In the genomic region with DNA sequence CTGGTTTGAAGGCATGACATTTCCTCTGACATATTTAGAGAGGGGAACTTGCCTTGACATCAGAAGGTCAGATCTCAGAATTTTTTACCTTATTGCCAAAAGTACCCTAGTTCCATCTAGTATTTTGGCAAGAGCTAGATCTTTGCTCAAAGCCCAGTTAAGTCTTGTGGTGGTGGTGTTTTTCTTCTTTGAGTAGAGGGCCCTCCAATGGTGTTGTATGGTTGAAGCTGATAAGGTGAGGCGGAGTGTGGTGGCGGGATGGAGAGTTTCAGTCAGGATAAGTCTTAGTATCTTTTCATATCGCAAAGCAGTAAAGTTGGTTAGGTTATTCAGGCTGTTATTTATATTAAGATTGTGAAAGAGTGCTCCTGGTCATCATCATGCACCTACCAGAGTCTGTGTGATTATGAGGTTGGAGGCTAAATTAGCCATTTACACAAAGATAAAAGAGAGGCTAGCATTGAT, we compare ENCODE assay signal across 9 cellular contexts. TPM values are rescaled to one million over a fixed set of nuclear protein-coding genes. Genes with fewer than 3 reads are reported as not detected.
DNase-seq lines count a peak whose midpoint lies in the region; ATAC-seq and TF ChIP-seq lines count a peak whose summit lies in the region.
"Had no signal": no experiment of that assay in that cellular context is flagged by ENCODE, and none has a peak within 500 bp of the region (broad histone marks: within the 10 kb centered on the region; RNA-seq: fewer than 3 reads in every experiment).

No MANE protein-coding gene starts in this region.

- H3K27me3 ChIP-seq in body of pancreas (no peaks in the 10 kb centered on the region), muscle layer of colon (ENCODE audit: control insufficient read depth in 1 of 2, insufficient read depth in 2 of 2, low read length in 2 of 2) (no peaks in the 10 kb centered on the region)
- H3K27me3 ChIP-seq: neutrophil had no signal

- no peak for TF ChIP-seq POLR2A in body of pancreas (IDR thresholded peaks at IDR 0.05)

- no peak overlapping the region for H3K9ac ChIP-seq in muscle layer of colon (ENCODE audit: low read length)

- peak overlapping the region; percentile 99 for H3K27ac Mint-ChIP-seq in stimulated activated naive CD8-positive, alpha-beta T cell treated with anti-CD3 and anti-CD28 coated beads, Interleukin-15, Interleukin-2, amounts not matched to agents 100 ng/mL and 50 ng/mL, for 24 hours

- DNase-seq in stimulated activated naive CD8-positive, alpha-beta T cell treated with anti-CD3 and anti-CD28 coated beads, Interleukin-15, Interleukin-2, amounts not matched to agents 100 U/mL and 50 U/mL, for 24 hours = no peak
- DNase-seq in body of pancreas = no peak
- DNase-seq in C1 segment of cervical spinal cord (lab: John Stamatoyannopoulos, UW) = no peak
- DNase-seq in putamen (ENCODE audit: low spot score) = no peak

- peak overlapping the region in 3 of 4 donors; percentile 11 to 56 (median 43) for H3K27ac ChIP-seq in body of pancreas
- peak overlapping the region; percentile 60 for H3K27ac ChIP-seq in muscle layer of colon (ENCODE audit: low read depth, low read length)
- H3K27ac ChIP-seq: neutrophil had no signal

- H3K9me3 ChIP-seq in body of pancreas (no peaks in the 10 kb centered on the region), muscle layer of colon (ENCODE audit: low read length) (no peaks in the 10 kb centered on the region)
- H3K9me3 ChIP-seq: neutrophil had no signal

- no peaks in the 10 kb centered on the region for H3K36me3 Mint-ChIP-seq in stimulated activated naive CD8-positive, alpha-beta T cell treated with anti-CD3 and anti-CD28 coated beads, Interleukin-15, Interleukin-2, amounts not matched to agents 100 ng/mL and 50 ng/mL, for 24 hours (ENCODE audit: low read depth)

- H3K4me3 ChIP-seq in body of pancreas (no peak overlapping the region), muscle layer of colon (ENCODE audit: low read depth in 1 of 2, low read length in 2 of 2) (no peak overlapping the region)

- intact Hi-C loops in body of pancreas (cut with DNase I) = loop anchor here (10.0 kb wide), 1 partner anchor 80 kb away; no protein-coding TSS in a partner anchor

- H3K36me3 ChIP-seq in body of pancreas (replicated peaks in 1 of 2; ENCODE audit: insufficient read depth in 1 of 2, low read depth in 2 of 2) (no peaks in the 10 kb centered on the region), muscle layer of colon (ENCODE audit: insufficient read depth, low read length) (no peaks in the 10 kb centered on the region)
- H3K36me3 ChIP-seq: neutrophil had no signal

- no peaks in the 10 kb centered on the region for H3K9me3 Mint-ChIP-seq in stimulated activated naive CD8-positive, alpha-beta T cell treated with anti-CD3 and anti-CD28 coated beads, Interleukin-15, Interleukin-2, amounts not matched to agents 100 ng/mL and 50 ng/mL, for 24 hours

- H3K27me3 Mint-ChIP-seq in stimulated activated naive CD8-positive, alpha-beta T cell treated with anti-CD3 and anti-CD28 coated beads, Interleukin-15, Interleukin-2, amounts not matched to agents 100 ng/mL and 50 ng/mL, for 24 hours = no peaks in the 10 kb centered on the region

- peak overlapping the region; percentile 73 for H3K4me3 Mint-ChIP-seq in stimulated activated naive CD8-positive, alpha-beta T cell treated with anti-CD3 and anti-CD28 coated beads, Interleukin-15, Interleukin-2, amounts not matched to agents 100 ng/mL and 50 ng/mL, for 24 hours

- TF ChIP-seq CTCF in body of pancreas (IDR thresholded peaks at IDR 0.05) = no peak

- no peak for ATAC-seq in stimulated activated naive CD8-positive, alpha-beta T cell treated with anti-CD3 and anti-CD28 coated beads, Interleukin-15, Interleukin-2, amounts not matched to agents 100 U/mL and 50 U/mL, for 24 hours
- ATAC-seq in body of pancreas = no peak
- ATAC-seq in GM19328 (IDR thresholded peaks at IDR 0.05; ENCODE audit: unreplicated experiment) = no peak
- ATAC-seq in GM18870 (IDR thresholded peaks at IDR 0.05; ENCODE audit: unreplicated experiment) = no peak

- peaks cover 59% of the 10 kb centered on the region for H3K4me1 Mint-ChIP-seq in stimulated activated naive CD8-positive, alpha-beta T cell treated with anti-CD3 and anti-CD28 coated beads, Interleukin-15, Interleukin-2, amounts not matched to agents 100 ng/mL and 50 ng/mL, for 24 hours (ENCODE audit: low read depth)

- WGBS in body of pancreas, 2 donors = 86 to 93% methylated on average over 3 of the region's 3 CpGs

- H3K4me1 ChIP-seq in body of pancreas (peaks cover 29% of the 10 kb centered on the region), muscle layer of colon (ENCODE audit: insufficient read depth, low read length) (peaks cover 43% of the 10 kb centered on the region)

RNA-seq across cellular contexts. Expression of gene MACF1, which starts 20.1 kb away (rescaled TPM):
- total RNA-seq in body of pancreas = 100 to 1,000 TPM; 144 to 190 TPM
